Comparison of ENCODE assay signal across 19 cellular contexts in genomic region chr9:77910216-77910615, GRCh38.
DNase-seq lines count a peak whose midpoint lies in the region; ATAC-seq, FAIRE-seq and TF ChIP-seq lines count a peak whose summit lies in the region.
"Had no signal": no experiment of that assay in that cellular context is flagged by ENCODE, and none has a peak within 500 bp of the region (broad histone marks: within the 10 kb centered on the region; RNA-seq: fewer than 3 reads in every experiment).

No MANE protein-coding gene starts in this region.

- peaks cover 59% of the 10 kb centered on the region for H3K4me1 Mint-ChIP-seq in CD14-positive monocyte

- no peak overlapping the region for H2BK12ac ChIP-seq in mesenchymal stem cell (ENCODE audit: low read length in 2 of 2)

- DNase-seq in AG08395 (ENCODE audit: low spot score) (peak; percentile 19), CD14-positive monocyte (ENCODE audit: low spot score) (no peak), NB4 (ENCODE audit: low read depth) (peak; percentile 75), fibroblast of gingiva (ENCODE audit: low read depth) (peak; percentile 18), mesenchymal stem cell (no peak), pancreas (no peak)
- DNase-seq: activated T-cell treated with anti-CD3 and anti-CD28 coated beads, Interleukin-2, amount 50 U/mL, for 48 hours; heart right ventricle; kidney; NCI-H1694; NCI-H446 treated with DMSO at 0.1 percent for 48 hours; upper lobe of right lung had no signal

- H3K27me3 ChIP-seq in mesenchymal stem cell (ENCODE audit: control insufficient read depth in 1 of 2, insufficient read depth in 1 of 2, low read length in 2 of 2) (no peaks in the 10 kb centered on the region), pancreas (no peaks in the 10 kb centered on the region)
- H3K27me3 ChIP-seq: heart right ventricle, upper lobe of right lung had no signal

- no peak overlapping the region for H2BK5ac ChIP-seq in mesenchymal stem cell (ENCODE audit: low read depth, low read length, poor library complexity, severe bottlenecking)

- no peaks in the 10 kb centered on the region for H3K27me3 Mint-ChIP-seq in CD14-positive monocyte (ENCODE audit: low read depth in 3 of 3)

- peaks cover 1% of the 10 kb centered on the region for H3K4me1 ChIP-seq in mesenchymal stem cell (ENCODE audit: control insufficient read depth, insufficient read depth, low read depth, low read length)
- peaks cover 0 to 8% (median 0%) of the 10 kb centered on the region in 3 donors for H3K4me1 ChIP-seq in pancreas

- peaks cover 20 to 37% of the 10 kb centered on the region in 2 donors for H3K36me3 Mint-ChIP-seq in CD14-positive monocyte
- H3K36me3 Mint-ChIP-seq: IgD-negative memory B cell had no signal

- H2AK5ac ChIP-seq in mesenchymal stem cell (ENCODE audit: low read length, severe bottlenecking): no peak overlapping the region

- H3K27ac ChIP-seq in mesenchymal stem cell (ENCODE audit: low read length, poor library complexity, severe bottlenecking): no peak overlapping the region
- H3K27ac ChIP-seq in pancreas: no peak overlapping the region
- H3K27ac ChIP-seq: epithelial cell of prostate, upper lobe of right lung had no signal

- no peak overlapping the region for H3K4me3 Mint-ChIP-seq in CD14-positive monocyte
- H3K4me3 Mint-ChIP-seq: IgD-negative memory B cell had no signal

- no peak for TF ChIP-seq CTCF in CD14-positive monocyte (IDR thresholded peaks at IDR 0.05)
- no peak for TF ChIP-seq CTCF in NB4 (IDR thresholded peaks at IDR 0.05; ENCODE audit: low read depth, low read length)
- no peak for TF ChIP-seq CTCF in pancreas (IDR thresholded peaks at IDR 0.05)

- no peak overlapping the region for H2BK120ac ChIP-seq in mesenchymal stem cell (ENCODE audit: low read depth, low read length)

- ATAC-seq in GM21737 (IDR thresholded peaks at IDR 0.05; ENCODE audit: unreplicated experiment) (no peak), pancreas (no peak)
- ATAC-seq: activated CD4-positive, CD25-positive, alpha-beta regulatory T cell treated with anti-CD3 and anti-CD28 coated beads, Interleukin-2, amount 50 U/mL, for 24 hours; HCT116; upper lobe of right lung had no signal

- peak; percentile 39 for TF ChIP-seq POLR2A in NB4 (IDR thresholded peaks at IDR 0.05; ENCODE audit: extremely low read depth, insufficient read length)

- H3K14ac ChIP-seq in mesenchymal stem cell (ENCODE audit: low read length in 2 of 2): no peak overlapping the region

- no peak overlapping the region for H2AFZ ChIP-seq in mesenchymal stem cell (ENCODE audit: low read depth, low read length)

- no peak overlapping the region for H3K4me2 ChIP-seq in mesenchymal stem cell (ENCODE audit: low read length, poor library complexity, severe bottlenecking)

- H3K9me3 Mint-ChIP-seq in CD14-positive monocyte: no peaks in the 10 kb centered on the region
- H3K9me3 Mint-ChIP-seq: IgD-negative memory B cell had no signal

- no peak overlapping the region for H4K91ac ChIP-seq in mesenchymal stem cell (ENCODE audit: low read length)

- intact Hi-C loops in CD14-positive monocyte (cut with micrococcal nuclease) (no loop called here), pancreas (cut with DNase I) (loop anchor here in 1 of 3 donors (10.0 kb wide), 1 partner anchor 115 kb away; no protein-coding TSS in a partner anchor)

- H3K18ac ChIP-seq in mesenchymal stem cell (ENCODE audit: low read depth in 1 of 2, low read length in 2 of 2): no peak overlapping the region

- no peak overlapping the region for H3K9ac ChIP-seq in mesenchymal stem cell (ENCODE audit: low read length)

- H3K23ac ChIP-seq in mesenchymal stem cell (ENCODE audit: low read length in 2 of 2): no peak overlapping the region

- peaks cover 24% of the 10 kb centered on the region for H3K79me1 ChIP-seq in mesenchymal stem cell (replicated peaks; ENCODE audit: low read length, poor library complexity, severe bottlenecking)

- no peak for FAIRE-seq in pancreas (lab: Jason Lieb, UNC)
- FAIRE-seq: colon, kidney had no signal

- peak overlapping the region; percentile 46 for H3K4me3 ChIP-seq in NB4 (ENCODE audit: low read depth, low read length)
- H3K4me3 ChIP-seq in mesenchymal stem cell (ENCODE audit: insufficient read depth in 1 of 2, low read depth in 1 of 2, low read length in 2 of 2): no peak overlapping the region
- no peak overlapping the region for H3K4me3 ChIP-seq in pancreas
- H3K4me3 ChIP-seq: heart right ventricle, skin epidermis, upper lobe of right lung had no signal

- H3K9me3 ChIP-seq in mesenchymal stem cell (ENCODE audit: control insufficient read depth, low read length) (no peaks in the 10 kb centered on the region), pancreas (no peaks in the 10 kb centered on the region)
- H3K9me3 ChIP-seq: heart right ventricle, upper lobe of right lung had no signal

- peaks cover 0 to 3% of the 10 kb centered on the region in 2 experiments for H3K36me3 ChIP-seq in mesenchymal stem cell (ENCODE audit: control insufficient read depth in 1 of 2, insufficient read depth in 2 of 2, low read depth in 1 of 2, low read length in 2 of 2)
- H3K36me3 ChIP-seq in pancreas: no peaks in the 10 kb centered on the region
- H3K36me3 ChIP-seq: heart right ventricle, upper lobe of right lung had no signal

- WGBS in mesenchymal stem cell: 91% methylated on average over 4 of the region's 5 CpGs
- WGBS in pancreas, 2 donors: 79 to 82% methylated on average over 5 of the region's 5 CpGs

- H2BK15ac ChIP-seq in mesenchymal stem cell (ENCODE audit: low read depth, poor library complexity, severe bottlenecking): no peak overlapping the region

- no peak overlapping the region for H4K8ac ChIP-seq in mesenchymal stem cell (ENCODE audit: low read length)

- no peak overlapping the region for H3K4ac ChIP-seq in mesenchymal stem cell (ENCODE audit: low read depth in 1 of 2, low read length in 2 of 2)

- H3K27ac Mint-ChIP-seq in CD14-positive monocyte: peak overlapping the region in 5 of 7 donors; percentile 38 to 74 (median 70)
- H3K27ac Mint-ChIP-seq: IgD-negative memory B cell had no signal

Comparison
In these comparisons a context has a peak if more than half of its experiments do, and no peak if none do; other contexts are left out.
1. DNase-seq: peak in AG08395 (single experiment), NB4 (single experiment) and fibroblast of gingiva (single experiment); none in CD14-positive monocyte (single experiment), mesenchymal stem cell (single experiment) and pancreas (0 of 6).